In genomic region chr5:80186634-80187033, GRCh38 we compare ENCODE assay signal across 11 cellular contexts.
DNase-seq lines count a peak whose midpoint lies in the region; ATAC-seq lines count a peak whose summit lies in the region.
"Had no signal": no experiment of that assay in that cellular context is flagged by ENCODE, and none has a peak within 500 bp of the region (broad histone marks: within the 10 kb centered on the region; RNA-seq: fewer than 3 reads in every experiment).

No MANE protein-coding gene starts in this region.

- DNase-seq in KBM-7 (peak; percentile 68), left colon (peak; percentile 66 to 72), GM19240 (ENCODE audit: insufficient read length, low spot score) (no peak), caudate nucleus (lab: John Stamatoyannopoulos, UW) (no peak)
- DNase-seq in activated CD8-positive, alpha-beta T cell treated with anti-CD3 and anti-CD28 coated beads, Interleukin-2, amount 10 ng/mL, durations not matched to agents 7 days and 5 days: peak; percentile 42
- DNase-seq: hypothalamus, SHP77 had no signal

- H3K9me3 Mint-ChIP-seq in activated CD8-positive, alpha-beta T cell treated with anti-CD3 and anti-CD28 coated beads, Interleukin-2, amount 10 ng/mL, durations not matched to agents 7 days and 5 days (ENCODE audit: insufficient read depth): no peaks in the 10 kb centered on the region

- ATAC-seq in activated CD8-positive, alpha-beta T cell treated with anti-CD3 and anti-CD28 coated beads, Interleukin-2, amount 10 ng/mL, durations not matched to agents 7 days and 5 days: no peak
- ATAC-seq in left colon (peak; percentile 26), HG02885 (IDR thresholded peaks at IDR 0.05; ENCODE audit: poor library complexity, unreplicated experiment) (no peak), GM21717 (IDR thresholded peaks at IDR 0.05; ENCODE audit: unreplicated experiment) (no peak)

- intact Hi-C loops in left colon (cut with DNase I, micrococcal nuclease): no loop called here

- peaks cover 0 to 66% (median 0%) of the 10 kb centered on the region in 11 experiments; a peak in 6 of 22 replicates for H4K20me1 ChIP-seq in BLaER1 treated with 17β-estradiol and CSF1 and Interleukin-3, amounts not matched to agents 10 nM and 100 nM

- in situ Hi-C loops in KBM-7 (cut with MboI; ENCODE audit: low pct_unique_long_range_greater_than_20kb, low sequenced_read_pairs): no loop called here

- H3K27me3 ChIP-seq in BLaER1 treated with 17β-estradiol and CSF1 and Interleukin-3, amounts not matched to agents 10 nM and 100 nM: no peaks in the 10 kb centered on the region
- H3K27me3 ChIP-seq: adrenal gland had no signal

- peak overlapping the region in 1 of 10 experiments; percentile 31; a peak in 2 of 20 replicates for H3K4me3 ChIP-seq in BLaER1 treated with 17β-estradiol and CSF1 and Interleukin-3, amounts not matched to agents 10 nM and 100 nM
- H3K4me3 ChIP-seq: adrenal gland had no signal

- peak overlapping the region; percentile 20 for H3K4me3 Mint-ChIP-seq in activated CD8-positive, alpha-beta T cell treated with anti-CD3 and anti-CD28 coated beads, Interleukin-2, amount 10 ng/mL, durations not matched to agents 7 days and 5 days

- H3K27ac Mint-ChIP-seq in activated CD8-positive, alpha-beta T cell treated with anti-CD3 and anti-CD28 coated beads, Interleukin-2, amount 10 ng/mL, durations not matched to agents 7 days and 5 days: peak overlapping the region; percentile 81

- H3K36me3 Mint-ChIP-seq in activated CD8-positive, alpha-beta T cell treated with anti-CD3 and anti-CD28 coated beads, Interleukin-2, amount 10 ng/mL, durations not matched to agents 7 days and 5 days (ENCODE audit: low read depth): peaks cover 45% of the 10 kb centered on the region

- H3K36me3 ChIP-seq in BLaER1 treated with 17β-estradiol and CSF1 and Interleukin-3, amounts not matched to agents 10 nM and 100 nM: peaks cover 0 to 25% (median 6%) of the 10 kb centered on the region in 11 experiments; a peak in 9 of 22 replicates
- H3K36me3 ChIP-seq: adrenal gland had no signal

- H3K9ac ChIP-seq in BLaER1 treated with 17β-estradiol and CSF1 and Interleukin-3, amounts not matched to agents 10 nM and 100 nM: peak overlapping the region in 9 of 11 experiments; percentile 3 to 85 (median 54); a peak in 15 of 22 replicates

- CTCF ChIA-PET in activated CD8-positive, alpha-beta T cell treated with anti-CD3 and anti-CD28 coated beads, Interleukin-2, amount 10 ng/mL, durations not matched to agents 7 days and 5 days (lab: Charles Lee): interaction anchor here (0.6 to 2.5 kb wide), 4 partner anchors 18 to 95 kb away, joined by 3 to 7 read pairs (median 4); no protein-coding TSS in a partner anchor

- no peaks in the 10 kb centered on the region for H3K9me3 ChIP-seq in BLaER1 treated with 17β-estradiol and CSF1 and Interleukin-3, amounts not matched to agents 10 nM and 100 nM (replicated peaks in 1 of 11)
- H3K9me3 ChIP-seq: adrenal gland had no signal

- peaks cover 89% of the 10 kb centered on the region for H3K4me1 Mint-ChIP-seq in activated CD8-positive, alpha-beta T cell treated with anti-CD3 and anti-CD28 coated beads, Interleukin-2, amount 10 ng/mL, durations not matched to agents 7 days and 5 days (ENCODE audit: low read depth)

- POLR2A ChIA-PET in activated CD8-positive, alpha-beta T cell treated with anti-CD3 and anti-CD28 coated beads, Interleukin-2, amount 10 ng/mL, durations not matched to agents 7 days and 5 days (lab: Charles Lee): interaction anchor here (0.7 to 6.5 kb wide), 4 partner anchors 9 to 175 kb away, joined by 3 to 50 read pairs (median 4); partner anchors contain the start of gene SERINC5

- H3K4me1 ChIP-seq in BLaER1 treated with 17β-estradiol and CSF1 and Interleukin-3, amounts not matched to agents 10 nM and 100 nM: peaks cover 99 to 100% (median 100%) of the 10 kb centered on the region in 10 experiments

- no peaks in the 10 kb centered on the region for H3K27me3 Mint-ChIP-seq in activated CD8-positive, alpha-beta T cell treated with anti-CD3 and anti-CD28 coated beads, Interleukin-2, amount 10 ng/mL, durations not matched to agents 7 days and 5 days (ENCODE audit: low read depth)

- H3K27ac ChIP-seq in BLaER1 treated with 17β-estradiol and CSF1 and Interleukin-3, amounts not matched to agents 10 nM and 100 nM: peak overlapping the region; percentile 12 to 95 (median 86); a peak in 21 of 22 replicates
- H3K27ac ChIP-seq in caudate nucleus (ENCODE audit: low read depth, low read length): no peak overlapping the region

- peak overlapping the region; percentile 84 to 99 (median 92) for H3K4me2 ChIP-seq in BLaER1 treated with 17β-estradiol and CSF1 and Interleukin-3, amounts not matched to agents 10 nM and 100 nM

Comparison
In these comparisons a context has a peak if more than half of its experiments do, and no peak if none do; other contexts are left out.
1. DNase-seq: peak in KBM-7 (single experiment), activated CD8-positive, alpha-beta T cell treated with anti-CD3 and anti-CD28 coated beads, Interleukin-2, amount 10 ng/mL, durations not matched to agents 7 days and 5 days (single experiment) and left colon (2 of 2); none in GM19240 (single experiment) and caudate nucleus (0 of 61).